ENCODE assay signal across 29 cellular contexts in genomic region chr2:21020668-21021288, GRCh38. TPM values are rescaled to one million over a fixed set of nuclear protein-coding genes. Genes with fewer than 3 reads are reported as not detected.
"Had no signal": no experiment of that assay in that cellular context is flagged by ENCODE, and none has a peak within 500 bp of the region (broad histone marks: within the 10 kb centered on the region; RNA-seq: fewer than 3 reads in every experiment).

No MANE protein-coding gene starts in this region.

- H3K9ac ChIP-seq: neural progenitor cell, parathyroid adenoma had no signal

- H3K4me3 ChIP-seq: neural progenitor cell, ovary, psoas muscle, skin epidermis, smooth muscle cell, spleen, suprapubic skin, testis, tibial artery, transverse colon, upper lobe of right lung, uterus had no signal

- H3K36me3 ChIP-seq: neural progenitor cell, ovary, spleen, suprapubic skin, transverse colon, upper lobe of right lung, uterus had no signal

- H3K27ac ChIP-seq: neural progenitor cell, ovary, parathyroid adenoma, psoas muscle, skin epidermis, spleen, suprapubic skin, testis, tibial artery, transverse colon, upper lobe of right lung, uterus had no signal

- DNase-seq: natural killer cell; occipital lobe; ovary; posterior cingulate gyrus; psoas muscle; right cardiac atrium; spleen; stimulated activated CD4-positive, alpha-beta T cell treated with anti-CD3 and anti-CD28 coated beads, Interleukin-12 subunit alpha, Interleukin-12 subunit beta, amount 100 ng/mL, for 4 hours; stimulated activated CD4-positive, alpha-beta T cell treated with anti-CD3 and anti-CD28 coated beads, Interleukin-1b, Interleukin-23, amount 100 ng/mL, for 48 hours; stimulated activated CD4-positive, alpha-beta T cell treated with anti-CD3 and anti-CD28 coated beads, Interleukin-4, amount 100 ng/mL, for 1 hour; stimulated activated CD4-positive, alpha-beta T cell treated with anti-CD3 and anti-CD28 coated beads, Interleukin-4, amount 100 ng/mL, for 4 hours; stimulated activated CD8-positive, alpha-beta memory T cell treated with anti-CD3 and anti-CD28 coated beads, Interleukin-4, amount 100 ng/mL, for 48 hours; stimulated activated naive CD4-positive, alpha-beta T cell; stimulated activated naive CD8-positive, alpha-beta T cell treated with anti-CD3 and anti-CD28 coated beads, Interleukin-15, amount 100 ng/mL, for 72 hours; stimulated activated naive CD8-positive, alpha-beta T cell treated with anti-CD3 and anti-CD28 coated beads, Interleukin-15, Interleukin-2, amounts not matched to agents 100 U/mL and 50 U/mL, for 24 hours; substantia nigra; testis; tibial artery; transverse colon; upper lobe of right lung; uterus had no signal

- H3K27me3 ChIP-seq: neural progenitor cell, ovary, suprapubic skin, testis, tibial artery, transverse colon, upper lobe of right lung, uterus had no signal

- H3K4me1 ChIP-seq: neural progenitor cell, parathyroid adenoma, psoas muscle, spleen, suprapubic skin, testis, tibial artery, transverse colon, upper lobe of right lung, uterus had no signal

- H3K9me3 ChIP-seq: psoas muscle, spleen, suprapubic skin, testis, tibial artery, transverse colon, upper lobe of right lung, uterus had no signal

- ATAC-seq: natural killer cell; psoas muscle; right cardiac atrium; sciatic nerve; stimulated activated memory B cell treated with anti-CD40 and anti-IgM and Interleukin-4, amounts not matched to agents 10 μg/mL and 1 μg/mL and 100 μg/mL, for 72 hours; stimulated activated naive CD8-positive, alpha-beta T cell treated with anti-CD3 and anti-CD28 coated beads, Interleukin-15, amount 100 ng/mL, for 72 hours; stimulated activated naive CD8-positive, alpha-beta T cell treated with anti-CD3 and anti-CD28 coated beads, Interleukin-15, Interleukin-2, amounts not matched to agents 100 U/mL and 50 U/mL, for 24 hours; upper lobe of right lung had no signal

RNA-seq across cellular contexts. Expression of gene APOB, which starts 23.1 kb away (rescaled TPM):
- total RNA-seq: natural killer cell had no signal
- polyA plus RNA-seq: neural cell had no signal
